ENCODE assay signal across 10 cellular contexts in the genomic region with DNA sequence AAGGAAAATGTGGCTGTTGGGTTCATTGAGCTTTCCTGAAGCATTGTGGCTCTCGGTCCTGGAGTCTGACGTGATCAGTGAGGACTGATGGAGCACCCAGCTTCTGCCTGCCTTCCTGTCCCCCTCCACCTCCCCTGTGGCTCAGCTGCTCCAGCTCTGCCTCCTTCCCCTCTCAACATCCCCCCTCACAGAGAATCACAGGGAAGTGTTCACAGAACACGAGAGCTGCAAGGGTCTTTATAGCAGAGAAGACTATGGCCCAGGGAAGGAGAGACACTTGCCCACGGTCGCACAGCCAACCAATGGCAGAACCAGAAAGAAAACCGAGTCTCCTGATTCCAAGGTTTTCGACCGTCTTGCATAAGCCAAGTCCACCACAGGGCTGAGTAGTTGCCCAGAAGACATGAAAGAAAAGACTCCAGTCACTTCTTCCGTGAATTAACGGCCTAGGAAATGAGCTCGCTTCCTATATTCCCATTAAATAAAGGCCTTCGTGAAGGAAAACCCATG. TPM values are rescaled to one million over a fixed set of nuclear protein-coding genes. Genes with fewer than 3 reads are reported as not detected.
DNase-seq lines count a peak whose midpoint lies in the region; ATAC-seq and TF ChIP-seq lines count a peak whose summit lies in the region.
"Had no signal": no experiment of that assay in that cellular context is flagged by ENCODE, and none has a peak within 500 bp of the region (broad histone marks: within the 10 kb centered on the region; RNA-seq: fewer than 3 reads in every experiment).

No MANE protein-coding gene starts in this region.

- H3K4me3 Mint-ChIP-seq in activated T-helper 17 cell treated with anti-CD3 and anti-CD28 coated beads, Interleukin-2, amount 50 U/mL, for 72 hours = peak overlapping the region; percentile 78

- peaks cover 7% of the 10 kb centered on the region for H3K4me1 Mint-ChIP-seq in activated T-helper 17 cell treated with anti-CD3 and anti-CD28 coated beads, Interleukin-2, amount 50 U/mL, for 72 hours

- H3K36me3 Mint-ChIP-seq in activated T-helper 17 cell treated with anti-CD3 and anti-CD28 coated beads, Interleukin-2, amount 50 U/mL, for 72 hours (ENCODE audit: low read depth) = no peaks in the 10 kb centered on the region

- DNase-seq in fibroblast of mammary gland (ENCODE audit: low read depth) (peak; percentile 30), tibial artery (no peak), NCI-H2171 (lab: John Stamatoyannopoulos, UW) (no peak)
- no peak for DNase-seq in activated CD4-positive, alpha-beta T cell treated with anti-CD3 and anti-CD28 coated beads for 1 hour
- DNase-seq in stimulated activated CD4-positive, alpha-beta T cell treated with anti-CD3 and anti-CD28 coated beads, Interleukin-4, amount 100 ng/mL, for 24 hours = no peak
- DNase-seq: dorsolateral prefrontal cortex had no signal

- H3K4me3 ChIP-seq in fibroblast of mammary gland (ENCODE audit: control insufficient read depth, low read depth, low read length) (no peak overlapping the region), muscle layer of duodenum (ENCODE audit: low read depth in 1 of 2, low read length in 2 of 2) (peak overlapping the region in 1 of 2 donors; percentile 24), tibial artery (no peak overlapping the region)
- H3K4me3 ChIP-seq: GM12878 had no signal

- peak overlapping the region; percentile 81 for H3K27ac Mint-ChIP-seq in activated T-helper 17 cell treated with anti-CD3 and anti-CD28 coated beads, Interleukin-2, amount 50 U/mL, for 72 hours

- intact Hi-C loops in tibial artery (cut with DNase I; ENCODE audit: low total_unique reads) = no loop called here

- TF ChIP-seq CTCF in fibroblast of mammary gland (conservative IDR thresholded peaks at IDR 0.05; ENCODE audit: control insufficient read depth, insufficient read depth, low read depth, low read length) (no peak), tibial artery (IDR thresholded peaks at IDR 0.05) (no peak)

- ATAC-seq in activated T-helper 17 cell treated with anti-CD3 and anti-CD28 coated beads, Interleukin-2, amount 50 U/mL, for 72 hours (replicated peaks) = no peak
- ATAC-seq in GM18520 (IDR thresholded peaks at IDR 0.05; ENCODE audit: unreplicated experiment) = no peak

- H3K36me3 ChIP-seq in muscle layer of duodenum (ENCODE audit: control insufficient read depth in 1 of 2, insufficient read depth in 2 of 2, low read length in 2 of 2) (no peaks in the 10 kb centered on the region), tibial artery (no peaks in the 10 kb centered on the region)

- no peaks in the 10 kb centered on the region for H3K9me3 ChIP-seq in muscle layer of duodenum (ENCODE audit: control insufficient read depth in 1 of 2, low read length in 2 of 2)
- no peaks in the 10 kb centered on the region for H3K9me3 ChIP-seq in tibial artery

- H3K27ac ChIP-seq in muscle layer of duodenum (ENCODE audit: low read length) (peak overlapping the region; percentile 62), tibial artery (peak overlapping the region; percentile 75 to 89)

- H3K4me1 ChIP-seq in muscle layer of duodenum (ENCODE audit: control insufficient read depth in 1 of 2, insufficient read depth in 2 of 2, low read length in 2 of 2) (peaks cover 5 to 29% of the 10 kb centered on the region in 2 donors), tibial artery (peaks cover 0 to 57% (median 38%) of the 10 kb centered on the region in 4 donors)

- no peaks in the 10 kb centered on the region for H3K27me3 ChIP-seq in muscle layer of duodenum (ENCODE audit: low read depth, low read length)
- no peaks in the 10 kb centered on the region for H3K27me3 ChIP-seq in tibial artery
- H3K27me3 ChIP-seq: dorsolateral prefrontal cortex had no signal

- no peaks in the 10 kb centered on the region for H3K27me3 Mint-ChIP-seq in activated T-helper 17 cell treated with anti-CD3 and anti-CD28 coated beads, Interleukin-2, amount 50 U/mL, for 72 hours

- H3K9me3 Mint-ChIP-seq in activated T-helper 17 cell treated with anti-CD3 and anti-CD28 coated beads, Interleukin-2, amount 50 U/mL, for 72 hours = no peaks in the 10 kb centered on the region

RNA-seq across cellular contexts. Expression of a gene that starts 2.3 kb away (rescaled TPM):
- not detected for total RNA-seq in activated T-helper 17 cell treated with anti-CD3 and anti-CD28 coated beads, Interleukin-2, amount 50 U/mL, for 72 hours
- total RNA-seq: GM12878 had no signal

RNA-seq across cellular contexts. Expression of a gene that starts 32.7 kb away (rescaled TPM):
- total RNA-seq in activated T-helper 17 cell treated with anti-CD3 and anti-CD28 coated beads, Interleukin-2, amount 50 U/mL, for 72 hours = under 1 TPM in 1 of 2 donors, not detected in 1; 0.11 TPM
